In the genomic region with DNA sequence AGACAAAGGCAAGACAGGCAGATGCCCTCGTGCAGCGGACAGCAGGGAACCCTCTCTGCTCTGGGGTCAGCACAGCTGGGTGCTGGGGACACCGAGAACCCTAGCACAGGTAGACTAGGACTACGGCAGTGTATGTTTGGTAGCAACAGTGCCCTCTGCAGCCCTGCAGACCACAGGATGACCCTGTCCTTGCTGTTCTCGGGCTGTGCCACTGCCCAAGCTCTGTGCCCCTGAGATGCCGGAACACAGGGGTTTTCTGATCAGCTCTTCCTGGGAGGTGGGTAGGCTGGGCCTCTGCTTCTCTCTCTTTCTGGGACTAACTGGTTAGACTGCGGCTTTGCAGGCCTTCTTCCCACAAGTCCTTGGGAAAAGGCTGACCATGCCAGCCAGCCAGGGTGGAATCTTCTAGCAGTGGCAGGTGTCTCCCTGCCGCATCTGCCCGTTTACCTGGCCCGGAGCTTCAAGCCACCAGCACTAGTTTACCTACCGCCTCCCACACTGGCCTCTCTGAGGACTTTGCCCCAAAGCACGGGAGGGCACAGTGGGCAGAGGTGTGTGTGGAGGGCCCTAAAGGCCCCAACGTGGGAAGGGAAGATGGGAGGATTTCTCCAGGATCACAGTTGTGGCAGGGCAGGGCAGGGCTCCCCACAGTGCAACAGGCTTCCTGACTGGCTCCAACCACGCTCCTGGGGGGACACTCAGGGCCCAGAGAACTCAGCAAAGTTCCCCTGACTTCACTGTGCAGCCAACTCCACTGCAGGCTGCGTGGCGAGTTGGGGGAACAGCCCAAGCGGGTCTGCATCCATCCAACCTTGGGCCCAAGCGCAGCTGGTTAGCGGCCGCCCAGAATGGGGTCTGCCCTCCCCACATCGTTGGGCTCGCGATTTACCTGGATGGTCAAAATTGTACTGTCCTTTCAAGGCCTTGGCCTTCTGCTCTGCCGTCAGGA, we compare ENCODE assay signal across 8 cellular contexts. TPM values are rescaled to one million over a fixed set of nuclear protein-coding genes. Genes with fewer than 3 reads are reported as not detected.
DNase-seq lines count a peak whose midpoint lies in the region; ATAC-seq and TF ChIP-seq lines count a peak whose summit lies in the region.

No MANE protein-coding gene starts in this region.

- H3K18ac ChIP-seq in mesendoderm (ENCODE audit: low read length), result no peak overlapping the region

- intact Hi-C loops in left ventricle myocardium inferior (cut with micrococcal nuclease), result no loop called here
- intact Hi-C loops in Right ventricle myocardium inferior (cut with DNase I), result no loop called here
- intact Hi-C loops in body of pancreas (cut with DNase I), result no loop called here

- H2AK5ac ChIP-seq in mesendoderm (ENCODE audit: low read length), result no peak overlapping the region

- H3K27me3 ChIP-seq in left ventricle myocardium inferior (ENCODE audit: low read depth) (no peaks in the 10 kb centered on the region), body of pancreas (no peaks in the 10 kb centered on the region), mesendoderm (ENCODE audit: insufficient read depth, low read length, poor library complexity) (no peaks in the 10 kb centered on the region)

- peaks cover 10% of the 10 kb centered on the region for H3K79me1 ChIP-seq in mesendoderm (ENCODE audit: low read length)

- H3K9me3 ChIP-seq in left ventricle myocardium inferior (replicated peaks) (no peaks in the 10 kb centered on the region), body of pancreas (no peaks in the 10 kb centered on the region)

- no peak overlapping the region for H2BK15ac ChIP-seq in mesendoderm (replicated peaks; ENCODE audit: low read depth)

- H2BK120ac ChIP-seq in mesendoderm (ENCODE audit: low read depth, low read length), result no peak overlapping the region

- H3K56ac ChIP-seq in mesendoderm (ENCODE audit: low read length), result peak overlapping the region; percentile 94

- peak overlapping the region; percentile 98 for H3K4me2 ChIP-seq in mesendoderm (ENCODE audit: low read length)

- H4K8ac ChIP-seq in mesendoderm (ENCODE audit: low read depth, low read length), result no peak overlapping the region

- WGBS in body of pancreas, 2 donors, result 48 to 58% methylated on average over 10 to 24 of the region's 24 CpGs
- WGBS in mesendoderm (ENCODE audit: extremely low coverage, insufficient coverage, low lambda C conversion rate), result no CpG with 5 or more reads among the region's 24 CpGs
- 62% methylated on average over 24 of the region's 24 CpGs for WGBS in urinary bladder

- peak overlapping the region; percentile 24 for H3K23ac ChIP-seq in mesendoderm (ENCODE audit: low read length)

- no peak overlapping the region for H2BK5ac ChIP-seq in mesendoderm (ENCODE audit: low read length)

- no peak overlapping the region for H3K4ac ChIP-seq in mesendoderm (ENCODE audit: low read depth, low read length)

- H3K4me1 ChIP-seq in left ventricle myocardium inferior, result peaks cover 25% of the 10 kb centered on the region
- peaks cover 25% of the 10 kb centered on the region for H3K4me1 ChIP-seq in body of pancreas
- H3K4me1 ChIP-seq in mesendoderm (ENCODE audit: control insufficient read depth, low read depth, low read length), result peaks cover 5% of the 10 kb centered on the region
- H3K4me1 ChIP-seq in urinary bladder (ENCODE audit: insufficient read depth), result no peaks in the 10 kb centered on the region

- DNase-seq in left ventricle myocardium inferior (no peak), Right ventricle myocardium inferior (ENCODE audit: missing footprints) (no peak), body of pancreas (no peak), mesendoderm (no peak)
- DNase-seq in stimulated activated CD4-positive, alpha-beta T cell treated with anti-CD3 and anti-CD28 coated beads, Interleukin-2, amount 100 ng/mL, for 48 hours, result no peak

- no peak for TF ChIP-seq POLR2A in body of pancreas (IDR thresholded peaks at IDR 0.05)

- ATAC-seq in Right ventricle myocardium inferior (no peak), body of pancreas (no peak), GM21390 (IDR thresholded peaks at IDR 0.05; ENCODE audit: unreplicated experiment) (no peak), GM21786 (IDR thresholded peaks at IDR 0.05; ENCODE audit: unreplicated experiment) (no peak)

- H3K36me3 ChIP-seq in left ventricle myocardium inferior, result peaks cover 49% of the 10 kb centered on the region
- peaks cover 0 to 5% of the 10 kb centered on the region in 2 donors for H3K36me3 ChIP-seq in body of pancreas (replicated peaks in 1 of 2; ENCODE audit: insufficient read depth in 1 of 2, low read depth in 2 of 2)
- H3K36me3 ChIP-seq in mesendoderm (ENCODE audit: control insufficient read depth, insufficient read depth, low read length), result peaks cover 10% of the 10 kb centered on the region
- H3K36me3 ChIP-seq in urinary bladder (ENCODE audit: insufficient read depth), result peaks cover 3% of the 10 kb centered on the region

- no peak overlapping the region for H4K5ac ChIP-seq in mesendoderm (ENCODE audit: low read length)

- H3K9ac ChIP-seq in mesendoderm (ENCODE audit: low read length), result peak overlapping the region; percentile 98

- peaks cover 5% of the 10 kb centered on the region for H3K79me2 ChIP-seq in mesendoderm (ENCODE audit: control insufficient read depth, insufficient read depth, low read length)

- peak overlapping the region; percentile 92 for H3K27ac ChIP-seq in left ventricle myocardium inferior (replicated peaks)
- H3K27ac ChIP-seq in body of pancreas, result peak overlapping the region in 3 of 4 donors; percentile 75 to 81 (median 79)
- H3K27ac ChIP-seq in mesendoderm (ENCODE audit: low read depth, low read length), result no peak overlapping the region
- H3K27ac ChIP-seq in urinary bladder (ENCODE audit: low read depth), result no peak overlapping the region

- TF ChIP-seq CTCF in left ventricle myocardium inferior (IDR thresholded peaks at IDR 0.05; ENCODE audit: borderline replicate concordance), result no peak
- TF ChIP-seq CTCF in body of pancreas (IDR thresholded peaks at IDR 0.05), result no peak

- H3K4me3 ChIP-seq in left ventricle myocardium inferior, result peak overlapping the region; percentile 99
- peak overlapping the region; percentile 86 to 97 for H3K4me3 ChIP-seq in body of pancreas
- H3K4me3 ChIP-seq in mesendoderm (ENCODE audit: low read length), result peak overlapping the region; percentile 75
- H3K4me3 ChIP-seq in urinary bladder (ENCODE audit: low read depth, low read length), result peak overlapping the region; percentile 97

RNA-seq across cellular contexts. Expression of gene UCK1, which starts 1.2 kb away (rescaled TPM):
- total RNA-seq in left ventricle myocardium inferior, result 23.0 TPM
- 23.5 TPM for total RNA-seq in Right ventricle myocardium inferior
- 10 to 100 TPM; 16.5 to 37.1 TPM for total RNA-seq in body of pancreas
- polyA plus RNA-seq in mesendoderm (2013, experiment 1 of 2), result 26.6 TPM
- polyA plus RNA-seq in mesendoderm (2013, experiment 2 of 2), result 28.1 TPM
- total RNA-seq in urinary bladder, result 7.3 TPM
- polyA plus RNA-seq in urinary bladder, result 39.1 TPM

RNA-seq across cellular contexts. Expression of gene PRRT1B, which starts 15.5 kb away (rescaled TPM):
- total RNA-seq in left ventricle myocardium inferior, result not detected
- not detected for total RNA-seq in Right ventricle myocardium inferior
- under 1 TPM; 0.33 to 0.78 TPM for total RNA-seq in body of pancreas
- 4.0 TPM for polyA plus RNA-seq in mesendoderm (2013, experiment 1 of 2)
- polyA plus RNA-seq in mesendoderm (2013, experiment 2 of 2), result 3.7 TPM
- total RNA-seq in urinary bladder, result not detected
- not detected for polyA plus RNA-seq in urinary bladder

RNA-seq across cellular contexts. Expression of gene POMT1, which starts 27.2 kb away (rescaled TPM):
- 19.3 TPM for total RNA-seq in left ventricle myocardium inferior
- 21.2 TPM for total RNA-seq in Right ventricle myocardium inferior
- 10 to 100 TPM; 22.1 to 34.6 TPM for total RNA-seq in body of pancreas
- 9.3 TPM for polyA plus RNA-seq in mesendoderm (2013, experiment 1 of 2)
- polyA plus RNA-seq in mesendoderm (2013, experiment 2 of 2), result 9.4 TPM
- total RNA-seq in urinary bladder, result 20.1 TPM
- polyA plus RNA-seq in urinary bladder, result 17.5 TPM

Comparison
In these comparisons a context has a peak if more than half of its experiments do, and no peak if none do; other contexts are left out.
1. H3K27ac ChIP-seq: peak in left ventricle myocardium inferior (single experiment) and body of pancreas (3 of 4); none in mesendoderm (single experiment) and urinary bladder (single experiment).
2. Peak in every context shown above with its lines, with median percentiles within 50 percentile points of each other: H3K4me3 ChIP-seq.